ENCODE assay signal across 8 cellular contexts in genomic region chr3:197736010-197736490, GRCh38. TPM values are rescaled to one million over a fixed set of nuclear protein-coding genes. Genes with fewer than 3 reads are reported as not detected.
DNase-seq lines count a peak whose midpoint lies in the region; ATAC-seq lines count a peak whose summit lies in the region.

No MANE protein-coding gene starts in this region.

- H3K23ac ChIP-seq in mesendoderm (ENCODE audit: low read length): no peak overlapping the region

- H3K4ac ChIP-seq in mesendoderm (ENCODE audit: low read depth, low read length): no peak overlapping the region

- 3 to 4% methylated on average over 17 of the region's 17 CpGs for WGBS in ectodermal cell, 2 experiments
- WGBS in mesendoderm (ENCODE audit: extremely low coverage, insufficient coverage, low lambda C conversion rate): no CpG with 5 or more reads among the region's 17 CpGs

- no peaks in the 10 kb centered on the region for H3K36me3 ChIP-seq in ectodermal cell (ENCODE audit: control insufficient read depth, insufficient read depth, low read length)
- no peaks in the 10 kb centered on the region for H3K36me3 ChIP-seq in mesendoderm (ENCODE audit: control insufficient read depth, insufficient read depth, low read length)

- peak overlapping the region; percentile 72 for H3K9ac ChIP-seq in mesendoderm (ENCODE audit: low read length)

- H4K5ac ChIP-seq in mesendoderm (ENCODE audit: low read length): no peak overlapping the region

- H2AK5ac ChIP-seq in mesendoderm (ENCODE audit: low read length): no peak overlapping the region

- peak; percentile 29 for ATAC-seq in stimulated activated naive CD8-positive, alpha-beta T cell treated with anti-CD3 and anti-CD28 coated beads, Interleukin-15, Interleukin-2, amounts not matched to agents 100 U/mL and 50 U/mL, for 24 hours
- no peak for ATAC-seq in HG02798 (IDR thresholded peaks at IDR 0.05; ENCODE audit: poor library complexity, unreplicated experiment)

- H3K56ac ChIP-seq in mesendoderm (ENCODE audit: low read length): peak overlapping the region; percentile 78

- H3K27ac ChIP-seq in ectodermal cell (ENCODE audit: insufficient read depth, low read depth, low read length, poor library complexity, severe bottlenecking) (no peak overlapping the region), mesendoderm (ENCODE audit: low read depth, low read length) (no peak overlapping the region)

- H3K18ac ChIP-seq in mesendoderm (ENCODE audit: low read length): no peak overlapping the region

- H3K4me1 ChIP-seq in ectodermal cell (ENCODE audit: control insufficient read depth, insufficient read depth, low read length): peaks cover 2% of the 10 kb centered on the region
- peaks cover 2% of the 10 kb centered on the region for H3K4me1 ChIP-seq in mesendoderm (ENCODE audit: control insufficient read depth, low read depth, low read length)

- H3K4me3 ChIP-seq in ectodermal cell (ENCODE audit: insufficient read depth, low read depth, low read length) (peak overlapping the region; percentile 83), mesendoderm (ENCODE audit: low read length) (peak overlapping the region; percentile 83)

- peaks cover 2% of the 10 kb centered on the region for H3K79me1 ChIP-seq in mesendoderm (ENCODE audit: low read length)

- peak overlapping the region; percentile 98 for H3K4me2 ChIP-seq in mesendoderm (ENCODE audit: low read length)

- H3K79me2 ChIP-seq in mesendoderm (ENCODE audit: control insufficient read depth, insufficient read depth, low read length): no peaks in the 10 kb centered on the region

- DNase-seq in DMS53 treated with DMSO at 0.1 percent for 48 hours (lab: John Stamatoyannopoulos, UW; ENCODE audit: unreplicated experiment) (peak; percentile 3), HPDE6-E6E7 (ENCODE audit: extremely low spot score) (peak; percentile 19), mesendoderm (peak; percentile 69), ecto neural progenitor cell (ENCODE audit: low spot score) (no peak)
- DNase-seq in activated CD4-positive, alpha-beta T cell treated with anti-CD3 and anti-CD28 coated beads for 4 hours: peak; percentile 35 to 38
- peak; percentile 63 for DNase-seq in stimulated activated naive CD8-positive, alpha-beta T cell treated with anti-CD3 and anti-CD28 coated beads, Interleukin-15, Interleukin-2, amounts not matched to agents 100 U/mL and 50 U/mL, for 24 hours

- no peak overlapping the region for H2BK120ac ChIP-seq in mesendoderm (ENCODE audit: low read depth, low read length)

- no peak overlapping the region for H2BK5ac ChIP-seq in mesendoderm (ENCODE audit: low read length)

- H3K9me3 ChIP-seq in ectodermal cell (ENCODE audit: control insufficient read depth, low read length): no peaks in the 10 kb centered on the region

- H3K27me3 ChIP-seq in ectodermal cell (ENCODE audit: control insufficient read depth, insufficient read depth, low read length, poor library complexity, severe bottlenecking) (no peaks in the 10 kb centered on the region), mesendoderm (ENCODE audit: insufficient read depth, low read length, poor library complexity) (no peaks in the 10 kb centered on the region)

- H4K8ac ChIP-seq in mesendoderm (ENCODE audit: low read depth, low read length): no peak overlapping the region

- H2BK15ac ChIP-seq in mesendoderm (replicated peaks; ENCODE audit: low read depth): no peak overlapping the region

RNA-seq across cellular contexts. Expression of gene RUBCN, which starts 0.7 kb away (rescaled TPM):
- polyA plus RNA-seq in ectodermal cell (2013, experiment 1 of 4): 18.0 TPM
- 16.1 TPM for polyA plus RNA-seq in ectodermal cell (2013, experiment 2 of 4)
- polyA plus RNA-seq in ectodermal cell (2013, experiment 3 of 4): 12.6 TPM
- 12.4 TPM for polyA plus RNA-seq in ectodermal cell (2013, experiment 4 of 4)
- polyA plus RNA-seq in mesendoderm (2013, experiment 1 of 2): 10.8 TPM
- polyA plus RNA-seq in mesendoderm (2013, experiment 2 of 2): 11.2 TPM

RNA-seq across cellular contexts. Expression of gene FYTTD1, which starts 13.6 kb away (rescaled TPM):
- 53.7 TPM for polyA plus RNA-seq in ectodermal cell (2013, experiment 1 of 4)
- polyA plus RNA-seq in ectodermal cell (2013, experiment 2 of 4): 44.1 TPM
- 30.4 TPM for polyA plus RNA-seq in ectodermal cell (2013, experiment 3 of 4)
- polyA plus RNA-seq in ectodermal cell (2013, experiment 4 of 4): 36.0 TPM
- polyA plus RNA-seq in mesendoderm (2013, experiment 1 of 2): 38.0 TPM
- 38.1 TPM for polyA plus RNA-seq in mesendoderm (2013, experiment 2 of 2)

RNA-seq across cellular contexts. Expression of gene LRCH3, which starts 55.0 kb away (rescaled TPM):
- 49.4 TPM for polyA plus RNA-seq in ectodermal cell (2013, experiment 1 of 4)
- polyA plus RNA-seq in ectodermal cell (2013, experiment 2 of 4): 44.5 TPM
- polyA plus RNA-seq in ectodermal cell (2013, experiment 3 of 4): 38.0 TPM
- 38.1 TPM for polyA plus RNA-seq in ectodermal cell (2013, experiment 4 of 4)
- 28.3 TPM for polyA plus RNA-seq in mesendoderm (2013, experiment 1 of 2)
- 26.8 TPM for polyA plus RNA-seq in mesendoderm (2013, experiment 2 of 2)
